Comparison of ENCODE assay signal across 12 cellular contexts in genomic region chr12:89073027-89073398, GRCh38.
DNase-seq lines count a peak whose midpoint lies in the region; ATAC-seq and TF ChIP-seq lines count a peak whose summit lies in the region.
"Had no signal": no experiment of that assay in that cellular context is flagged by ENCODE, and none has a peak within 500 bp of the region (broad histone marks: within the 10 kb centered on the region; RNA-seq: fewer than 3 reads in every experiment).

No MANE protein-coding gene starts in this region.

- no TSS peak for BruUV-seq in IMR-90 (replicated peaks; lab: Mats Ljungman, UMichigan)

- H3K4ac ChIP-seq in IMR-90 (ENCODE audit: low read depth, low read length), result no peak overlapping the region

- H2AFZ ChIP-seq in IMR-90 (replicated peaks; ENCODE audit: low read length, poor library complexity), result no peak overlapping the region

- H3K18ac ChIP-seq in IMR-90 (ENCODE audit: low read depth, low read length), result no peak overlapping the region

- no peaks in the 10 kb centered on the region for H4K20me1 ChIP-seq in IMR-90 (ENCODE audit: insufficient read depth, low read length)

- no peak overlapping the region for H3K9ac ChIP-seq in IMR-90 (ENCODE audit: low read depth, low read length)

- no peak overlapping the region for H4K8ac ChIP-seq in IMR-90 (ENCODE audit: low read depth in 2 of 2, low read length in 2 of 2)

- H3K36me3 ChIP-seq in IMR-90 (ENCODE audit: control insufficient read depth, insufficient read depth, low read length), result no peaks in the 10 kb centered on the region
- H3K36me3 ChIP-seq: gastroesophageal sphincter had no signal

- no peak for TF ChIP-seq POLR2A in IMR-90 (IDR thresholded peaks at IDR 0.05; ENCODE audit: low read depth, low read length)

- TF ChIP-seq RAD21 in IMR-90 (IDR thresholded peaks at IDR 0.05; ENCODE audit: low read length), result no peak

- H4K91ac ChIP-seq in IMR-90 (ENCODE audit: insufficient read depth, low read depth, low read length), result no peak overlapping the region

- intact Hi-C loops in IMR-90 (cut with micrococcal nuclease), result no loop called here

- in situ Hi-C loops in IMR-90 (cut with MboI; ENCODE audit: low sequenced_read_pairs), result no loop called here
- in situ Hi-C loops in astrocyte of the spinal cord (cut with HindIII; ENCODE audit: low sequenced_read_pairs), result no loop called here

- H2BK120ac ChIP-seq in IMR-90 (ENCODE audit: low read depth, low read length), result no peak overlapping the region

- H3K79me1 ChIP-seq in IMR-90 (ENCODE audit: low read depth in 1 of 2, low read length in 2 of 2), result no peaks in the 10 kb centered on the region

- no peak overlapping the region for H4K5ac ChIP-seq in IMR-90 (ENCODE audit: low read depth, low read length)

- H3K9me1 ChIP-seq in IMR-90 (ENCODE audit: insufficient read depth, low read length), result 0 out of 2 replicates have a peak, but pooled peaks cover 3% of the 10 kb centered on the region

- no peak overlapping the region for H3K4me2 ChIP-seq in IMR-90 (ENCODE audit: low read depth, low read length)

- H3K4me3 ChIP-seq in IMR-90 (ENCODE audit: insufficient read depth, low read depth, low read length), result no peak overlapping the region
- H3K4me3 ChIP-seq in astrocyte of the spinal cord (ENCODE audit: low read depth, low read length), result no peak overlapping the region
- H3K4me3 ChIP-seq: gastroesophageal sphincter had no signal

- no peak overlapping the region for H3K27ac ChIP-seq in IMR-90 (ENCODE audit: insufficient read depth, low read length)
- H3K27ac ChIP-seq: gastroesophageal sphincter had no signal

- no peak overlapping the region for H2AK9ac ChIP-seq in IMR-90 (replicated peaks; ENCODE audit: low read depth, low read length, poor library complexity)

- CTCF ChIA-PET in IMR-90 (lab: Yijun Ruan, JAX), result interaction anchor here (1.3 kb wide), 1 partner anchor 389 kb away, joined by 3 read pairs; no protein-coding TSS in a partner anchor

- no peak overlapping the region for H3K14ac ChIP-seq in IMR-90 (replicated peaks; ENCODE audit: low read depth, low read length)

- no peak overlapping the region for H2BK20ac ChIP-seq in IMR-90 (ENCODE audit: low read depth, low read length)

- ATAC-seq in IMR-90 (ENCODE audit: low read depth) (peak; percentile 61), GM19395 (IDR thresholded peaks at IDR 0.05; ENCODE audit: unreplicated experiment) (no peak)
- ATAC-seq: gastroesophageal sphincter; naive thymus-derived CD4-positive, alpha-beta T cell had no signal

- dilution Hi-C loops in IMR-90 (cut with HindIII; ENCODE audit: low sequenced_read_pairs, unreplicated experiment), result no loop called here

- no peak overlapping the region for H2BK15ac ChIP-seq in IMR-90 (ENCODE audit: low read depth, low read length)

- no peak overlapping the region for H2AK5ac ChIP-seq in IMR-90 (ENCODE audit: low read depth, low read length)

- WGBS in IMR-90 (ENCODE audit: extremely low coverage in 2 of 2, insufficient read length in 1 of 2), 2 experiments, result no CpG with 5 or more reads among the region's 1 CpG

- peaks cover 9% of the 10 kb centered on the region for H3K4me1 ChIP-seq in IMR-90 (ENCODE audit: control insufficient read depth, insufficient read depth, low read length)
- H3K4me1 ChIP-seq: gastroesophageal sphincter had no signal

- no peaks in the 10 kb centered on the region for H3K9me3 ChIP-seq in IMR-90 (ENCODE audit: control insufficient read depth, insufficient read depth, low read length)
- H3K9me3 ChIP-seq: gastroesophageal sphincter had no signal

- POLR2A ChIA-PET in IMR-90 (lab: Charles Lee; ENCODE audit: unreplicated experiment), result no interaction called here

- no peak overlapping the region for H3K23ac ChIP-seq in IMR-90 (ENCODE audit: low read depth, low read length)

- no peak overlapping the region for H3K56ac ChIP-seq in IMR-90 (ENCODE audit: extremely low read depth, insufficient read depth, low read length)

- H2BK5ac ChIP-seq in IMR-90 (ENCODE audit: low read depth, low read length, poor library complexity, severe bottlenecking), result peak overlapping the region; percentile 76

- peak; percentile 93 for DNase-seq in DMS53 (lab: John Stamatoyannopoulos, UW)
- peak; percentile 96 for DNase-seq in IMR-90
- DNase-seq in astrocyte of the spinal cord (ENCODE audit: low read depth, low spot score), result peak; percentile 74
- DNase-seq in mucosa of gallbladder (ENCODE audit: low spot score), result peak; percentile 81
- DNase-seq in AML-193 (lab: John Stamatoyannopoulos, UW), result no peak
- DNase-seq in stimulated activated CD4-positive, alpha-beta T cell treated with anti-CD3 and anti-CD28 coated beads, Interleukin-12 subunit alpha, Interleukin-12 subunit beta, amount 100 ng/mL, for 4 hours, result no peak
- no peak for DNase-seq in LoVo (ENCODE audit: low spot score)
- DNase-seq: activated naive CD8-positive, alpha-beta T cell treated with anti-CD3 and anti-CD28 coated beads, Interleukin-2, amount 10 ng/mL, durations not matched to agents 7 days and 5 days; naive thymus-derived CD4-positive, alpha-beta T cell; NCI-H82 had no signal

- no peak for TF ChIP-seq CTCF in IMR-90 (conservative IDR thresholded peaks at IDR 0.05; ENCODE audit: low read depth, low read length)
- no peak for TF ChIP-seq CTCF in astrocyte of the spinal cord (IDR thresholded peaks at IDR 0.05; ENCODE audit: low read depth, low read length)

- H3K27me3 ChIP-seq in IMR-90 (ENCODE audit: control insufficient read depth, insufficient read depth, low read length), result no peaks in the 10 kb centered on the region
- H3K27me3 ChIP-seq: gastroesophageal sphincter had no signal

TF ChIP-seq in IMR-90, 13 proteins besides CTCF, POLR2A, EP300 and RAD21:
- TF ChIP-seq CEBPB (IDR thresholded peaks at IDR 0.05; ENCODE audit: low read depth, low read length) (peak; percentile 71; the same call in 1 of the 2 replicates), FOS (IDR thresholded peaks at IDR 0.05; ENCODE audit: low read depth, low read length) (peak; percentile 55), USF2 (IDR thresholded peaks at IDR 0.05; ENCODE audit: low read depth, low read length) (no peak), BHLHE40 (IDR thresholded peaks at IDR 0.05; ENCODE audit: low read depth, low read length) (peak; percentile 13; the same call in 1 of the 2 replicates), MAFK (IDR thresholded peaks at IDR 0.05; ENCODE audit: low read depth, low read length) (peak; percentile 6; the same call in 1 of the 2 replicates)

Comparison
In these comparisons a context has a peak if more than half of its experiments do, and no peak if none do; other contexts are left out.
1. DNase-seq: peak in DMS53 (single experiment), IMR-90 (single experiment), astrocyte of the spinal cord (single experiment) and mucosa of gallbladder (single experiment); none in AML-193 (0 of 2), stimulated activated CD4-positive, alpha-beta T cell treated with anti-CD3 and anti-CD28 coated beads, Interleukin-12 subunit alpha, Interleukin-12 subunit beta, amount 100 ng/mL, for 4 hours (single experiment) and LoVo (single experiment).